19 cellular contexts compared by ENCODE assay signal in genomic region chr21:33305344-33305671, GRCh38. TPM values are rescaled to one million over a fixed set of nuclear protein-coding genes. Genes with fewer than 3 reads are reported as not detected.
DNase-seq lines count a peak whose midpoint lies in the region; ATAC-seq and TF ChIP-seq lines count a peak whose summit lies in the region.
"Had no signal": no experiment of that assay in that cellular context is flagged by ENCODE, and none has a peak within 500 bp of the region (broad histone marks: within the 10 kb centered on the region; RNA-seq: fewer than 3 reads in every experiment).

No MANE protein-coding gene starts in this region.

- H3K4me1 ChIP-seq in BLaER1: peaks cover 100% of the 10 kb centered on the region
- H3K4me1 ChIP-seq in DOHH2 (ENCODE audit: control insufficient read depth, low read length): peaks cover 100% of the 10 kb centered on the region
- no peaks in the 10 kb centered on the region for H3K4me1 ChIP-seq in breast epithelium

- intact Hi-C loops in breast epithelium (cut with DNase I; ENCODE audit: low total_unique reads): no loop called here

- peak overlapping the region; percentile 70 for H3K4me2 ChIP-seq in BLaER1
- H3K4me2 ChIP-seq in DOHH2 (ENCODE audit: low read length): peak overlapping the region; percentile 20; the same call in 1 of the 2 replicates
- H3K4me2 ChIP-seq: KMS-11 had no signal

- H3F3A ChIP-seq in DOHH2 (ENCODE audit: control insufficient read depth, insufficient read depth): peaks cover 53% of the 10 kb centered on the region

- TF ChIP-seq POLR2A in breast epithelium (IDR thresholded peaks at IDR 0.05): no peak

- H3K79me2 ChIP-seq in DOHH2 (ENCODE audit: control insufficient read depth, low read length): no peaks in the 10 kb centered on the region

- H3K27me3 ChIP-seq in BLaER1 (no peaks in the 10 kb centered on the region), DOHH2 (ENCODE audit: control insufficient read depth, low read length) (no peaks in the 10 kb centered on the region), breast epithelium (no peaks in the 10 kb centered on the region)

- H3K4me3 ChIP-seq in BLaER1: 0 out of 2 replicates have a peak overlapping the region, but pooled peaks have one; percentile 7
- H3K4me3 ChIP-seq in DOHH2 (ENCODE audit: low read length): 0 out of 2 replicates have a peak overlapping the region, but pooled peaks have one; percentile 19
- no peak overlapping the region for H3K4me3 ChIP-seq in breast epithelium

- H3K9me3 ChIP-seq in BLaER1: 0 out of 2 replicates have a peak, but pooled peaks cover 5% of the 10 kb centered on the region
- H3K9me3 ChIP-seq in DOHH2 (ENCODE audit: control insufficient read depth, insufficient read depth, low read length): peaks cover under 1% of the 10 kb centered on the region; the same call in 1 of the 2 replicates
- no peaks in the 10 kb centered on the region for H3K9me3 ChIP-seq in breast epithelium

- H4K20me1 ChIP-seq in BLaER1 (no peaks in the 10 kb centered on the region), DOHH2 (ENCODE audit: control insufficient read depth, insufficient read depth, low read depth, low read length) (no peaks in the 10 kb centered on the region)

- H3K9ac ChIP-seq in BLaER1: peak overlapping the region; percentile 33; the same call in 1 of the 2 replicates
- H3K9ac ChIP-seq: KMS-11 had no signal

- H3K27ac ChIP-seq in BLaER1: peak overlapping the region; percentile 88
- H3K27ac ChIP-seq in DOHH2 (ENCODE audit: low read depth, low read length): peak overlapping the region; percentile 30
- H3K27ac ChIP-seq in VCaP: peak overlapping the region; percentile 98
- H3K27ac ChIP-seq in breast epithelium: no peak overlapping the region
- H3K27ac ChIP-seq: 22Rv1, KMS-11 had no signal

- H3K36me3 ChIP-seq in BLaER1 (no peaks in the 10 kb centered on the region), DOHH2 (ENCODE audit: control insufficient read depth, low read length) (peaks cover 20% of the 10 kb centered on the region), breast epithelium (no peaks in the 10 kb centered on the region)

- DNase-seq in left lobe of liver (ENCODE audit: low spot score) (no peak), NCI-H2029 treated with DMSO at 0.1 percent for 48 hours (lab: John Stamatoyannopoulos, UW) (no peak), breast epithelium (ENCODE audit: low spot score in 2 of 2) (no peak), ecto neural progenitor cell (ENCODE audit: low spot score) (no peak)
- DNase-seq in activated T-cell treated with anti-CD3 and anti-CD28 coated beads, Interleukin-2, amount 50 U/mL, for 48 hours: no peak
- DNase-seq: DMS153, GDM1, GOT3, HCEC 1CT, NCI-H1694, NCI-H446, NCI-H526, PC-3, SHP77 had no signal

- TF ChIP-seq CTCF in DOHH2 (IDR thresholded peaks at IDR 0.05; ENCODE audit: low read depth, low read length, poor library complexity, severe bottlenecking): no peak
- TF ChIP-seq CTCF in VCaP (conservative IDR thresholded peaks at IDR 0.05): no peak
- TF ChIP-seq CTCF in breast epithelium (IDR thresholded peaks at IDR 0.05): no peak

- no peaks in the 10 kb centered on the region for H3K9me2 ChIP-seq in DOHH2 (replicated peaks; ENCODE audit: control insufficient read depth, low read length)

- ATAC-seq in left lobe of liver: peak; percentile 87
- ATAC-seq: PC-3 had no signal

RNA-seq across cellular contexts. Expression of gene IFNAR1, which starts 19.5 kb away (rescaled TPM):
- total RNA-seq in left lobe of liver: 47.6 TPM
- total RNA-seq in breast epithelium: 10 to 100 TPM; 30.2 to 44.8 (median 42.9) TPM

RNA-seq across cellular contexts. Expression of gene IL10RB, which starts 39.1 kb away (rescaled TPM):
- 12.3 TPM for total RNA-seq in left lobe of liver
- total RNA-seq in breast epithelium: 10 to 100 TPM; 31.0 to 39.5 (median 31.8) TPM

Comparison
In these comparisons a context has a peak if more than half of its experiments do, and no peak if none do; other contexts are left out.
1. H3K27ac ChIP-seq: peak in BLaER1 (single experiment), DOHH2 (single experiment) and VCaP (single experiment); none in breast epithelium (0 of 2).
2. H3K4me3 ChIP-seq: peak in BLaER1 (single experiment) and DOHH2 (single experiment); none in breast epithelium (0 of 3).